ENCODE assay signal across 11 cellular contexts in genomic region chr12:96108321-96108720, GRCh38.
DNase-seq lines count a peak whose midpoint lies in the region; ATAC-seq and TF ChIP-seq lines count a peak whose summit lies in the region.
"Had no signal": no experiment of that assay in that cellular context is flagged by ENCODE, and none has a peak within 500 bp of the region (broad histone marks: within the 10 kb centered on the region; RNA-seq: fewer than 3 reads in every experiment).

No MANE protein-coding gene starts in this region.

- H2AFZ ChIP-seq in hepatocyte, result no peak overlapping the region

- POLR2A ChIA-PET in CD4-positive, alpha-beta T cell (lab: Charles Lee), result no interaction called here

- no peaks in the 10 kb centered on the region for H3K27me3 ChIP-seq in CD4-positive, alpha-beta T cell (ENCODE audit: control insufficient read depth, insufficient read depth, low read length)
- no peaks in the 10 kb centered on the region for H3K27me3 ChIP-seq in hepatocyte
- H3K27me3 ChIP-seq: brain microvascular endothelial cell, pancreas had no signal

- H4K20me1 ChIP-seq in hepatocyte (ENCODE audit: insufficient read depth, poor library complexity, severe bottlenecking), result no peaks in the 10 kb centered on the region

- peak; percentile 60 for ATAC-seq in CD4-positive, alpha-beta T cell (ENCODE audit: poor library complexity)
- ATAC-seq in T-helper 17 cell (peak; percentile 64), GM19467 (IDR thresholded peaks at IDR 0.05; ENCODE audit: unreplicated experiment) (no peak), HG03521 (IDR thresholded peaks at IDR 0.05; ENCODE audit: unreplicated experiment) (no peak)
- peak; percentile 24 for ATAC-seq in central memory CD8-positive, alpha-beta T cell (replicated peaks; ENCODE audit: extremely low read depth, poor library complexity, severe bottlenecking)

- H3K9me3 ChIP-seq in CD4-positive, alpha-beta T cell (ENCODE audit: control insufficient read depth, low read length), result no peaks in the 10 kb centered on the region
- no peaks in the 10 kb centered on the region for H3K9me3 ChIP-seq in T-helper 17 cell (ENCODE audit: control insufficient read depth, low read length, poor library complexity, severe bottlenecking)
- no peaks in the 10 kb centered on the region for H3K9me3 ChIP-seq in hepatocyte (ENCODE audit: low read depth)
- H3K9me3 ChIP-seq: pancreas had no signal

- H3K4me1 Mint-ChIP-seq in CD4-positive, alpha-beta T cell (ENCODE audit: low read depth), result peaks cover 24% of the 10 kb centered on the region
- H3K4me1 Mint-ChIP-seq in T-helper 17 cell (peaks cover 20% of the 10 kb centered on the region), nephron (peaks cover 22% of the 10 kb centered on the region)
- peaks cover 7% of the 10 kb centered on the region for H3K4me1 Mint-ChIP-seq in central memory CD8-positive, alpha-beta T cell

- no peaks in the 10 kb centered on the region for H3K4me1 ChIP-seq in hepatocyte (ENCODE audit: insufficient read depth)

- intact Hi-C loops in CD4-positive, alpha-beta T cell (cut with DNase I, micrococcal nuclease), result no loop called here

- peak overlapping the region; percentile 10 for H3K27ac ChIP-seq in CD4-positive, alpha-beta T cell (ENCODE audit: low read depth, low read length)
- H3K27ac ChIP-seq in hepatocyte, result no peak overlapping the region
- H3K27ac ChIP-seq: brain microvascular endothelial cell, pancreas had no signal

- no peak for TF ChIP-seq CTCF in CD4-positive, alpha-beta T cell (IDR thresholded peaks at IDR 0.05)
- no peak for TF ChIP-seq CTCF in nephron (IDR thresholded peaks at IDR 0.05; ENCODE audit: unreplicated experiment in 3 of 3)
- no peak for TF ChIP-seq CTCF in hepatocyte (IDR thresholded peaks at IDR 0.05; ENCODE audit: poor library complexity)

- H3K27ac Mint-ChIP-seq in CD4-positive, alpha-beta T cell, result peak overlapping the region; percentile 82
- H3K27ac Mint-ChIP-seq in T-helper 17 cell (peak overlapping the region; percentile 94), nephron (peak overlapping the region in 2 of 3 experiments; percentile 7 to 42)
- H3K27ac Mint-ChIP-seq in central memory CD8-positive, alpha-beta T cell (ENCODE audit: low read depth), result peak overlapping the region; percentile 38

- no peaks in the 10 kb centered on the region for H3K9me2 ChIP-seq in hepatocyte (replicated peaks; ENCODE audit: insufficient read depth)

- no peaks in the 10 kb centered on the region for H3K79me2 ChIP-seq in hepatocyte

- peak overlapping the region; percentile 78 for H3K4me3 Mint-ChIP-seq in CD4-positive, alpha-beta T cell
- H3K4me3 Mint-ChIP-seq in T-helper 17 cell, result peak overlapping the region; percentile 74
- no peak overlapping the region for H3K4me3 Mint-ChIP-seq in central memory CD8-positive, alpha-beta T cell
- H3K4me3 Mint-ChIP-seq in nephron, result no peak overlapping the region

- no peaks in the 10 kb centered on the region for H3K27me3 Mint-ChIP-seq in CD4-positive, alpha-beta T cell
- H3K27me3 Mint-ChIP-seq in T-helper 17 cell (no peaks in the 10 kb centered on the region), nephron (ENCODE audit: low read depth) (peaks cover 10% of the 10 kb centered on the region)
- H3K27me3 Mint-ChIP-seq in central memory CD8-positive, alpha-beta T cell, result no peaks in the 10 kb centered on the region

- no peaks in the 10 kb centered on the region for H3K36me3 ChIP-seq in hepatocyte (replicated peaks; ENCODE audit: insufficient read depth, low read depth)
- H3K36me3 ChIP-seq: brain microvascular endothelial cell, pancreas had no signal

- H3K9me3 Mint-ChIP-seq in CD4-positive, alpha-beta T cell, result no peaks in the 10 kb centered on the region
- no peaks in the 10 kb centered on the region for H3K9me3 Mint-ChIP-seq in central memory CD8-positive, alpha-beta T cell
- H3K9me3 Mint-ChIP-seq in nephron, result no peaks in the 10 kb centered on the region

- H3K4me2 ChIP-seq in hepatocyte, result no peak overlapping the region

- DNase-seq in CD4-positive, alpha-beta T cell, result peak in 9 of 10 experiments; percentile 6 to 42 (median 15)
- DNase-seq in T-helper 17 cell (no peak), NCI-H1105 treated with DMSO at 0.1 percent for 48 hours (lab: John Stamatoyannopoulos, UW) (no peak), hepatocyte (ENCODE audit: low spot score) (no peak)
- no peak for DNase-seq in central memory CD8-positive, alpha-beta T cell (ENCODE audit: low spot score in 2 of 2)
- DNase-seq: brain microvascular endothelial cell, IMR-90 had no signal

- CTCF ChIA-PET in CD4-positive, alpha-beta T cell (lab: Charles Lee), result no interaction called here

- WGBS in hepatocyte (ENCODE audit: low lambda C conversion rate, missing lambda C conversion rate), result 72% methylated on average over 11 of the region's 11 CpGs

- H3K36me3 Mint-ChIP-seq in CD4-positive, alpha-beta T cell (ENCODE audit: low read depth), result no peaks in the 10 kb centered on the region
- no peaks in the 10 kb centered on the region for H3K36me3 Mint-ChIP-seq in T-helper 17 cell (ENCODE audit: low read depth)
- H3K36me3 Mint-ChIP-seq in central memory CD8-positive, alpha-beta T cell (ENCODE audit: insufficient read depth), result no peaks in the 10 kb centered on the region
- no peaks in the 10 kb centered on the region for H3K36me3 Mint-ChIP-seq in nephron (ENCODE audit: low read depth)

- no peak overlapping the region for H3K4me3 ChIP-seq in hepatocyte
- H3K4me3 ChIP-seq: pancreas had no signal

Comparison
In these comparisons a context has a peak if more than half of its experiments do, and no peak if none do; other contexts are left out.
1. ATAC-seq: peak in CD4-positive, alpha-beta T cell (single experiment), T-helper 17 cell (single experiment) and central memory CD8-positive, alpha-beta T cell (single experiment); none in GM19467 (single experiment) and HG03521 (single experiment).
2. DNase-seq: peak in CD4-positive, alpha-beta T cell (9 of 10); none in T-helper 17 cell (0 of 3), central memory CD8-positive, alpha-beta T cell (0 of 2), NCI-H1105 treated with DMSO at 0.1 percent for 48 hours (single experiment) and hepatocyte (single experiment).
3. H3K27ac Mint-ChIP-seq: peak in every context shown above with its lines; median percentile 94 in T-helper 17 cell; 82 in CD4-positive, alpha-beta T cell; 38 in central memory CD8-positive, alpha-beta T cell; 24 in nephron.
4. H3K4me3 Mint-ChIP-seq: peak in CD4-positive, alpha-beta T cell (single experiment) and T-helper 17 cell (single experiment); none in central memory CD8-positive, alpha-beta T cell (single experiment) and nephron (0 of 3).